23 cellular contexts compared by ENCODE assay signal in the genomic region with DNA sequence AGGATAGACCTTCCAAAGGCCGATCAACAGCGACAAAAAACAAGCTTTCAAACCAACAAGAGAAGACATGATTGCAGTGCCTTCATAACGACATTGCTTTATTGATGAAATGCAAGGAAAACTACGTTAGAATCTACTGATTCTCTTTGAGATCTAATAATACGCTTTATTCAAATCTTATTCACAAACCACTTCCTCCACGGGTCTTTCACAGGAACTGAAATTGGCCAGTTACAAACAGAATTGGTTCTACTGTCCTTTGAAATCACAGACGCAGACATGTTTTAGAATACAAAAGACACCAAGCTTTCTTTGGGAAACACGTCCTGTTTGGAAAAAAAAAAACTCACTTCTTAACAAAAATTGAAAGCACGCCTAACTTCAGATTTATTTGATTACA.
"Had no signal": no experiment of that assay in that cellular context is flagged by ENCODE, and none has a peak within 500 bp of the region (broad histone marks: within the 10 kb centered on the region; RNA-seq: fewer than 3 reads in every experiment).

No MANE protein-coding gene starts in this region.

- H3K36me3 ChIP-seq: esophagus muscularis mucosa, neutrophil, ovary, prostate gland, spleen, upper lobe of right lung had no signal

- H3K4me1 ChIP-seq: esophagus muscularis mucosa, prostate gland, spleen, upper lobe of right lung had no signal

- H3K9me3 Mint-ChIP-seq: activated naive CD4-positive, alpha-beta T cell treated with anti-CD3 and anti-CD28 coated beads for 36 hours; activated naive CD8-positive, alpha-beta T cell treated with anti-CD3 and anti-CD28 coated beads, Interleukin-2, amount 10 ng/mL, durations not matched to agents 7 days and 5 days had no signal

- FAIRE-seq: frontal cortex had no signal

- ATAC-seq: left ventricle myocardium superior; natural killer cell treated with Interleukin-12 subunit alpha and Interleukin-12 subunit beta and Interleukin-15 and Interleukin-18, amount 100 ng/mL, for 72 hours; upper lobe of right lung had no signal

- DNase-seq: activated CD4-positive, alpha-beta memory T cell treated with anti-CD3 and anti-CD28 coated beads for 36 hours; activated CD4-positive, alpha-beta T cell treated with anti-CD3 and anti-CD28 coated beads for 48 hours; activated CD4-positive, CD25-positive, alpha-beta regulatory T cell; activated naive CD4-positive, alpha-beta T cell treated with anti-CD3 and anti-CD28 coated beads for 36 hours; activated naive CD8-positive, alpha-beta T cell treated with anti-CD3 and anti-CD28 coated beads, Interleukin-2, amount 10 ng/mL, durations not matched to agents 7 days and 5 days; activated T-cell treated with anti-CD3 and anti-CD28 coated beads, Interleukin-2, amount 50 U/mL, for 48 hours; cerebellar nuclear complex; hippocampal formation; left ventricle myocardium superior; mammary epithelial cell; midbrain; ovary; spleen; stimulated activated CD4-positive, alpha-beta T cell treated with anti-CD3 and anti-CD28 coated beads, Interleukin-4, amount 100 ng/mL, for 1 hour; stimulated activated naive CD4-positive, alpha-beta T cell treated with Interleukin-2 at 50 U/mL for 16 hours; T1000; upper lobe of right lung had no signal

- H3K27me3 ChIP-seq: ovary, spleen, upper lobe of right lung had no signal

- H3K27ac ChIP-seq: coronary artery, esophagus muscularis mucosa, neutrophil, ovary, prostate gland, spleen, upper lobe of right lung had no signal

- H3K27ac Mint-ChIP-seq: activated CD4-positive, alpha-beta memory T cell treated with anti-CD3 and anti-CD28 coated beads for 36 hours; activated naive CD4-positive, alpha-beta T cell treated with anti-CD3 and anti-CD28 coated beads for 36 hours; activated naive CD8-positive, alpha-beta T cell treated with anti-CD3 and anti-CD28 coated beads, Interleukin-2, amount 10 ng/mL, durations not matched to agents 7 days and 5 days; natural killer cell treated with Interleukin-12 subunit alpha and Interleukin-12 subunit beta and Interleukin-15 and Interleukin-18, amount 100 ng/mL, for 72 hours had no signal

- H3K4me3 ChIP-seq: coronary artery, esophagus muscularis mucosa, ovary, prostate gland, spleen, upper lobe of right lung had no signal

- H3K9me3 ChIP-seq: neutrophil, ovary, prostate gland, upper lobe of right lung had no signal

- H3K4me3 Mint-ChIP-seq: activated CD4-positive, alpha-beta memory T cell treated with anti-CD3 and anti-CD28 coated beads for 36 hours; activated naive CD4-positive, alpha-beta T cell treated with anti-CD3 and anti-CD28 coated beads for 36 hours; activated naive CD8-positive, alpha-beta T cell treated with anti-CD3 and anti-CD28 coated beads, Interleukin-2, amount 10 ng/mL, durations not matched to agents 7 days and 5 days; natural killer cell treated with Interleukin-12 subunit alpha and Interleukin-12 subunit beta and Interleukin-15 and Interleukin-18, amount 100 ng/mL, for 72 hours had no signal

- H3K36me3 Mint-ChIP-seq: activated CD4-positive, alpha-beta memory T cell treated with anti-CD3 and anti-CD28 coated beads for 36 hours; activated naive CD8-positive, alpha-beta T cell treated with anti-CD3 and anti-CD28 coated beads, Interleukin-2, amount 10 ng/mL, durations not matched to agents 7 days and 5 days; natural killer cell treated with Interleukin-12 subunit alpha and Interleukin-12 subunit beta and Interleukin-15 and Interleukin-18, amount 100 ng/mL, for 72 hours had no signal

- H3K4me1 Mint-ChIP-seq: activated naive CD8-positive, alpha-beta T cell treated with anti-CD3 and anti-CD28 coated beads, Interleukin-2, amount 10 ng/mL, durations not matched to agents 7 days and 5 days had no signal
